1 cellular context compared by ENCODE assay signal in genomic region chr6:27608916-27609883, GRCh38.
TF ChIP-seq lines count a peak whose summit lies in the region.

No MANE protein-coding gene starts in this region.

TF ChIP-seq in K562, 482 proteins besides CTCF, POLR2A, EP300 and RAD21 (continued from another document and continues in another):
- no peak for TF ChIP-seq TRIM25 (IDR thresholded peaks at IDR 0.05; ENCODE audit: borderline replicate concordance)
- TF ChIP-seq ZBTB5 (IDR thresholded peaks at IDR 0.05) = no peak
- no peak for TF ChIP-seq PHB2 (IDR thresholded peaks at IDR 0.05; ENCODE audit: low read depth)
- TF ChIP-seq ZNF740 (CRISPR knock-in tag; IDR thresholded peaks at IDR 0.05) = no peak
- TF ChIP-seq ZNF740 (tag; IDR thresholded peaks at IDR 0.05) = no peak
- no peak for TF ChIP-seq HSF4 (CRISPR knock-in tag; IDR thresholded peaks at IDR 0.05; ENCODE audit: borderline replicate concordance)
- no peak for TF ChIP-seq ZNF431 (CRISPR knock-in tag; IDR thresholded peaks at IDR 0.05)
- TF ChIP-seq MAZ (CRISPR knock-in tag; conservative IDR thresholded peaks at IDR 0.05 in 1 of 2, IDR thresholded peaks at IDR 0.05 in 1 of 2) = peak; percentile 27 to 54; a peak in 2 of 4 replicates
- TF ChIP-seq MIER1 (IDR thresholded peaks at IDR 0.05; ENCODE audit: low read depth) = no peak
- TF ChIP-seq RCOR1 (IDR thresholded peaks at IDR 0.05; ENCODE audit: borderline replicate concordance in 1 of 2, low read depth in 2 of 2, low read length in 2 of 2) = peak in 1 of 2 experiments; percentile 45; a peak in 1 of 4 replicates
- no peak for TF ChIP-seq ZNF507 (tag; conservative IDR thresholded peaks at IDR 0.05)
- no peak for TF ChIP-seq PRMT5 (CRISPR knock-in tag; IDR thresholded peaks at IDR 0.05)
- TF ChIP-seq CAMTA2 (CRISPR knock-in tag; conservative IDR thresholded peaks at IDR 0.05) = no peak
- no peak for TF ChIP-seq ZNF197 (CRISPR knock-in tag; IDR thresholded peaks at IDR 0.05; ENCODE audit: low read depth)
- TF ChIP-seq, protein P1, sequence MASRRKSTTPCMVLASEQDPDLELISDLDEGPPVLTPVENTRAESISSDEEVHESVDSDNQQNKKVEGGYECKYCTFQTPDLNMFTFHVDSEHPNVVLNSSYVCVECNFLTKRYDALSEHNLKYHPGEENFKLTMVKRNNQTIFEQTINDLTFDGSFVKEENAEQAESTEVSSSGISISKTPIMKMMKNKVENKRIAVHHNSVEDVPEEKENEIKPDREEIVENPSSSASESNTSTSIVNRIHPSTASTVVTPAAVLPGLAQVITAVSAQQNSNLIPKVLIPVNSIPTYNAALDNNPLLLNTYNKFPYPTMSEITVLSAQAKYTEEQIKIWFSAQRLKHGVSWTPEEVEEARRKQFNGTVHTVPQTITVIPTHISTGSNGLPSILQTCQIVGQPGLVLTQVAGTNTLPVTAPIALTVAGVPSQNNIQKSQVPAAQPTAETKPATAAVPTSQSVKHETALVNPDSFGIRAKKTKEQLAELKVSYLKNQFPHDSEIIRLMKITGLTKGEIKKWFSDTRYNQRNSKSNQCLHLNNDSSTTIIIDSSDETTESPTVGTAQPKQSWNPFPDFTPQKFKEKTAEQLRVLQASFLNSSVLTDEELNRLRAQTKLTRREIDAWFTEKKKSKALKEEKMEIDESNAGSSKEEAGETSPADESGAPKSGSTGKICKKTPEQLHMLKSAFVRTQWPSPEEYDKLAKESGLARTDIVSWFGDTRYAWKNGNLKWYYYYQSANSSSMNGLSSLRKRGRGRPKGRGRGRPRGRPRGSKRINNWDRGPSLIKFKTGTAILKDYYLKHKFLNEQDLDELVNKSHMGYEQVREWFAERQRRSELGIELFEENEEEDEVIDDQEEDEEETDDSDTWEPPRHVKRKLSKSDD (conservative IDR thresholded peaks at IDR 0.05; ENCODE audit: low read length) = no peak
- no peak for TF ChIP-seq MEF2D (tag; conservative IDR thresholded peaks at IDR 0.05; ENCODE audit: low read depth)
- no peak for TF ChIP-seq MTA3 (IDR thresholded peaks at IDR 0.05; ENCODE audit: borderline replicate concordance)
- TF ChIP-seq MBD1 (CRISPR knock-in tag; IDR thresholded peaks at IDR 0.05) = no peak
- TF ChIP-seq, protein P2, sequence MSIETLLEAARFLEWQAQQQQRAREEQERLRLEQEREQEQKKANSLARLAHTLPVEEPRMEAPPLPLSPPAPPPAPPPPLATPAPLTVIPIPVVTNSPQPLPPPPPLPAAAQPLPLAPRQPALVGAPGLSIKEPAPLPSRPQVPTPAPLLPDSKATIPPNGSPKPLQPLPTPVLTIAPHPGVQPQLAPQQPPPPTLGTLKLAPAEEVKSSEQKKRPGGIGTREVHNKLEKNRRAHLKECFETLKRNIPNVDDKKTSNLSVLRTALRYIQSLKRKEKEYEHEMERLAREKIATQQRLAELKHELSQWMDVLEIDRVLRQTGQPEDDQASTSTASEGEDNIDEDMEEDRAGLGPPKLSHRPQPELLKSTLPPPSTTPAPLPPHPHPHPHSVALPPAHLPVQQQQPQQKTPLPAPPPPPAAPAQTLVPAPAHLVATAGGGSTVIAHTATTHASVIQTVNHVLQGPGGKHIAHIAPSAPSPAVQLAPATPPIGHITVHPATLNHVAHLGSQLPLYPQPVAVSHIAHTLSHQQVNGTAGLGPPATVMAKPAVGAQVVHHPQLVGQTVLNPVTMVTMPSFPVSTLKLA (conservative IDR thresholded peaks at IDR 0.05) = no peak
- TF ChIP-seq FOSL1 (tag; conservative IDR thresholded peaks at IDR 0.05) = 0 out of 2 replicates have a peak, but pooled peaks have one; percentile 15
- peak; percentile 82 for TF ChIP-seq EHMT2 (IDR thresholded peaks at IDR 0.05)
- TF ChIP-seq HLTF (IDR thresholded peaks at IDR 0.05) = no peak
- no peak for TF ChIP-seq PURB (CRISPR knock-in tag; IDR thresholded peaks at IDR 0.05; ENCODE audit: low read depth)
- TF ChIP-seq FOXK2 (conservative IDR thresholded peaks at IDR 0.05 in 1 of 2, IDR thresholded peaks at IDR 0.05 in 1 of 2; ENCODE audit: low read depth in 2 of 2) = no peak
- no peak for TF ChIP-seq BCLAF1 (IDR thresholded peaks at IDR 0.05; ENCODE audit: borderline replicate concordance in 1 of 2, control insufficient read depth in 1 of 2, low read depth in 2 of 2, low read length in 1 of 2)
- TF ChIP-seq TRIM24 (IDR thresholded peaks at IDR 0.05) = no peak
- TF ChIP-seq SREBF1 (IDR thresholded peaks at IDR 0.05; ENCODE audit: borderline replicate concordance, low read depth, low read length) = no peak
- peak; percentile 12 for TF ChIP-seq MEIS2 (IDR thresholded peaks at IDR 0.05; ENCODE audit: partially characterized antibody)
- no peak for TF ChIP-seq HNRNPUL1 (IDR thresholded peaks at IDR 0.05; ENCODE audit: low read length)
- no peak for TF ChIP-seq NFYB (IDR thresholded peaks at IDR 0.05; ENCODE audit: extremely low read depth, insufficient read length)
- TF ChIP-seq DPF2 (IDR thresholded peaks at IDR 0.05) = peak; percentile 38
- no peak for TF ChIP-seq MXI1 (IDR thresholded peaks at IDR 0.05; ENCODE audit: low read depth, low read length)
- no peak for TF ChIP-seq ZNF780A (CRISPR knock-in tag; IDR thresholded peaks at IDR 0.05)
- no peak for TF ChIP-seq ZNF584 (CRISPR knock-in tag; IDR thresholded peaks at IDR 0.05; ENCODE audit: low read depth)
- TF ChIP-seq RBM34 (IDR thresholded peaks at IDR 0.05; ENCODE audit: borderline replicate concordance, insufficient read depth, low read length) = no peak
- no peak for TF ChIP-seq ZNF274 (IDR thresholded peaks at IDR 0.05; ENCODE audit: borderline replicate concordance, low read depth, low read length)
- TF ChIP-seq CBFA2T2 (conservative IDR thresholded peaks at IDR 0.05) = no peak
- TF ChIP-seq HMGN3 (IDR thresholded peaks at IDR 0.05; ENCODE audit: borderline replicate concordance, extremely low read depth, insufficient read length, low read depth, low read length) = no peak
- TF ChIP-seq, protein P3, sequence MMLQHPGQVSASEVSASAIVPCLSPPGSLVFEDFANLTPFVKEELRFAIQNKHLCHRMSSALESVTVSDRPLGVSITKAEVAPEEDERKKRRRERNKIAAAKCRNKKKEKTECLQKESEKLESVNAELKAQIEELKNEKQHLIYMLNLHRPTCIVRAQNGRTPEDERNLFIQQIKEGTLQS (IDR thresholded peaks at IDR 0.05) = no peak
- TF ChIP-seq, protein P3 (CRISPR knock-in tag; conservative IDR thresholded peaks at IDR 0.05) = 0 out of 2 replicates have a peak, but pooled peaks have one; percentile 21
- TF ChIP-seq PCBP1 (IDR thresholded peaks at IDR 0.05; ENCODE audit: low read depth, low read length, poor library complexity, severe bottlenecking) = no peak
- no peak for TF ChIP-seq PBX2 (CRISPR knock-in tag; IDR thresholded peaks at IDR 0.05; ENCODE audit: low read depth)
- peak; percentile 39; the same call in 1 of the 2 replicates for TF ChIP-seq PBX2 (tag; conservative IDR thresholded peaks at IDR 0.05; ENCODE audit: low read depth)
- no peak for TF ChIP-seq ZNF408 (CRISPR knock-in tag; IDR thresholded peaks at IDR 0.05; ENCODE audit: low read depth)
- TF ChIP-seq, protein P4, sequence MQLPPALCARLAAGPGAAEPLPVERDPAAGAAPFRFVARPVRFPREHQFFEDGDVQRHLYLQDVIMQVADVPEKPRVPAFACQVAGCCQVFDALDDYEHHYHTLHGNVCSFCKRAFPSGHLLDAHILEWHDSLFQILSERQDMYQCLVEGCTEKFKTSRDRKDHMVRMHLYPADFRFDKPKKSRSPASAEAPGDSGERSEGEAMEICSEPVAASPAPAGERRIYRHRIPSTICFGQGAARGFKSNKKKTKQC (CRISPR knock-in tag; IDR thresholded peaks at IDR 0.05) = no peak
- no peak for TF ChIP-seq POU5F1 (IDR thresholded peaks at IDR 0.05; ENCODE audit: borderline replicate concordance, low read depth, low read length, partially characterized antibody)
- no peak for TF ChIP-seq HDAC2 (IDR thresholded peaks at IDR 0.05)
